In genomic region chr3:122964844-122965243, GRCh38 we compare ENCODE assay signal across 15 cellular contexts.
"Had no signal": no experiment of that assay in that cellular context is flagged by ENCODE, and none has a peak within 500 bp of the region (broad histone marks: within the 10 kb centered on the region; RNA-seq: fewer than 3 reads in every experiment).

No MANE protein-coding gene starts in this region.

- H3K27ac ChIP-seq: ascending aorta, hepatocyte, prostate gland, spleen, stomach, testis had no signal

- ATAC-seq: activated CD4-positive, CD25-positive, alpha-beta regulatory T cell treated with anti-CD3 and anti-CD28 coated beads, Interleukin-2, amount 50 U/mL, for 24 hours; sciatic nerve; T-cell had no signal

- H3K36me3 Mint-ChIP-seq: activated naive CD4-positive, alpha-beta T cell treated with anti-CD3 and anti-CD28 coated beads, Interleukin-2, amount 10 ng/mL, durations not matched to agents 7 days and 5 days; natural killer cell treated with Interleukin-12 subunit alpha and Interleukin-12 subunit beta and Interleukin-15 and Interleukin-18, amount 100 ng/mL, for 72 hours; T-cell had no signal

- H3K4me1 ChIP-seq: prostate gland, spleen had no signal

- H3K9me3 Mint-ChIP-seq: activated naive CD4-positive, alpha-beta T cell treated with anti-CD3 and anti-CD28 coated beads, Interleukin-2, amount 10 ng/mL, durations not matched to agents 7 days and 5 days; natural killer cell treated with Interleukin-12 subunit alpha and Interleukin-12 subunit beta and Interleukin-15 and Interleukin-18, amount 100 ng/mL, for 72 hours; T-cell had no signal

- H3K36me3 ChIP-seq: ascending aorta, prostate gland, spleen, stomach had no signal

- DNase-seq: activated naive CD4-positive, alpha-beta T cell treated with anti-CD3 and anti-CD28 coated beads, Interleukin-2, amount 10 ng/mL, durations not matched to agents 7 days and 5 days; erythroblast; kidney; mesendoderm; stomach; T-cell; T-helper 9 cell; testis had no signal

- H3K27me3 ChIP-seq: ascending aorta, stomach, testis had no signal

- H3K4me1 Mint-ChIP-seq: activated naive CD4-positive, alpha-beta T cell treated with anti-CD3 and anti-CD28 coated beads, Interleukin-2, amount 10 ng/mL, durations not matched to agents 7 days and 5 days; T-cell had no signal

- H3K27ac Mint-ChIP-seq: activated naive CD4-positive, alpha-beta T cell treated with anti-CD3 and anti-CD28 coated beads, Interleukin-2, amount 10 ng/mL, durations not matched to agents 7 days and 5 days; natural killer cell treated with Interleukin-12 subunit alpha and Interleukin-12 subunit beta and Interleukin-15 and Interleukin-18, amount 100 ng/mL, for 72 hours; T-cell had no signal

- H3K4me3 ChIP-seq: ascending aorta, hepatocyte, prostate gland, spleen, stomach, testis had no signal

- H3K9me3 ChIP-seq: ascending aorta, prostate gland, spleen, stomach, testis had no signal

- H3K4me3 Mint-ChIP-seq: activated naive CD4-positive, alpha-beta T cell treated with anti-CD3 and anti-CD28 coated beads, Interleukin-2, amount 10 ng/mL, durations not matched to agents 7 days and 5 days; natural killer cell treated with Interleukin-12 subunit alpha and Interleukin-12 subunit beta and Interleukin-15 and Interleukin-18, amount 100 ng/mL, for 72 hours; T-cell had no signal
